Comparison of ENCODE assay signal across 11 cellular contexts in genomic region chr4:169861592-169861991, GRCh38.
"Had no signal": no experiment of that assay in that cellular context is flagged by ENCODE, and none has a peak within 500 bp of the region (broad histone marks: within the 10 kb centered on the region; RNA-seq: fewer than 3 reads in every experiment).

No MANE protein-coding gene starts in this region.

- H3K27ac ChIP-seq: esophagus muscularis mucosa, hepatocyte, thyroid gland had no signal

- H3K4me1 Mint-ChIP-seq: activated T-helper 17 cell treated with anti-CD3 and anti-CD28 coated beads, Interleukin-2, amount 50 U/mL, for 72 hours had no signal

- DNase-seq: activated CD4-positive, alpha-beta T cell treated with anti-CD3 and anti-CD28 coated beads, Interleukin-2, amount 50 U/mL, for 4 hours; activated CD4-positive, CD25-positive, alpha-beta regulatory T cell treated with anti-CD3 and anti-CD28 coated beads, Interleukin-2, amount 50 U/mL, for 72 hours; activated naive CD4-positive, alpha-beta T cell treated with Interleukin-2 at 50 U/mL for 16 hours; anterior cingulate cortex; cortex of kidney; effector CD4-positive, alpha-beta T cell; stimulated activated CD4-positive, alpha-beta T cell treated with anti-CD3 and anti-CD28 coated beads, Interleukin-1b, Interleukin-23, amount 100 ng/mL, for 48 hours; thyroid gland had no signal

- H3K27ac Mint-ChIP-seq: activated T-helper 17 cell treated with anti-CD3 and anti-CD28 coated beads, Interleukin-2, amount 50 U/mL, for 72 hours had no signal

- H3K4me3 Mint-ChIP-seq: activated T-helper 17 cell treated with anti-CD3 and anti-CD28 coated beads, Interleukin-2, amount 50 U/mL, for 72 hours had no signal

- H3K9me3 Mint-ChIP-seq: activated T-helper 17 cell treated with anti-CD3 and anti-CD28 coated beads, Interleukin-2, amount 50 U/mL, for 72 hours had no signal
